Comparison of ENCODE assay signal across 38 cellular contexts in the genomic region with DNA sequence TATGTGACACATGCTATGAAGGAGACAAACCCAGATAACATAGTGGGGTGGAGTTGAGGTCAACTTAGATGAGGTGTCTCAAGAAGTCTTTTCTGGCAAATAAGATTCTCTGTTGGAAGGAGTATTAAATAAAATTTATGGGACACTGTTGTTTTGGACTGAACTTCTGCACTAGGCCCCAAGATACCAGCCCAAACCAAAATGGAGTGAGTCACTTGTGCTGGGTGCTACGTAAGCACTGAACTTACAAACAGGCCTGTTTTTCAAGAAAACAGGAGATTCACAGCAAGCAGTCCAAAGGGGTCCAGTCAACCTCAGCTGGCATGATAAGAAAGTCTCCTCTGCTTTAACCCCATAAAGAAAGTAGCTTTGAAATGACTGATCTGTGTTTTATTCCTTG. TPM values are rescaled to one million over a fixed set of nuclear protein-coding genes. Genes with fewer than 3 reads are reported as not detected.
"Had no signal": no experiment of that assay in that cellular context is flagged by ENCODE, and none has a peak within 500 bp of the region (broad histone marks: within the 10 kb centered on the region; RNA-seq: fewer than 3 reads in every experiment).

No MANE protein-coding gene starts in this region.

- H3K9me3 ChIP-seq: adrenal gland, ascending aorta, colonic mucosa, esophagus squamous epithelium, gastrocnemius medialis had no signal

- H3K4me3 ChIP-seq: adrenal gland, ascending aorta, breast epithelium, cardiac muscle cell, colonic mucosa, esophagus squamous epithelium, gastrocnemius medialis, heart left ventricle had no signal

- H3K36me3 Mint-ChIP-seq: activated CD4-positive, alpha-beta memory T cell treated with anti-CD3 and anti-CD28 coated beads for 36 hours; activated CD8-positive, alpha-beta memory T cell treated with anti-CD3 and anti-CD28 coated beads, Interleukin-2, amount 10 ng/mL, durations not matched to agents 7 days and 5 days; activated naive CD4-positive, alpha-beta T cell treated with anti-CD3 and anti-CD28 coated beads, Interleukin-2, amount 50 U/mL, for 24 hours; activated naive CD8-positive, alpha-beta T cell treated with anti-CD3 and anti-CD28 coated beads for 36 hours had no signal

- H3K4me3 Mint-ChIP-seq: activated CD4-positive, alpha-beta memory T cell treated with anti-CD3 and anti-CD28 coated beads for 36 hours; activated CD4-positive, alpha-beta T cell treated with anti-CD3 and anti-CD28 coated beads for 36 hours; activated CD4-positive, alpha-beta T cell treated with anti-CD3 and anti-CD28 coated beads, Interleukin-2, amount 10 ng/mL, durations not matched to agents 24 days and 14 days; activated CD8-positive, alpha-beta memory T cell treated with anti-CD3 and anti-CD28 coated beads, Interleukin-2, amount 10 ng/mL, durations not matched to agents 7 days and 5 days; activated CD8-positive, alpha-beta T cell treated with anti-CD3 and anti-CD28 coated beads, Interleukin-2, amount 10 ng/mL, durations not matched to agents 7 days and 5 days; activated naive CD4-positive, alpha-beta T cell treated with anti-CD3 and anti-CD28 coated beads for 36 hours; activated naive CD4-positive, alpha-beta T cell treated with anti-CD3 and anti-CD28 coated beads, Interleukin-2, amount 50 U/mL, for 24 hours; activated naive CD8-positive, alpha-beta T cell treated with anti-CD3 and anti-CD28 coated beads for 36 hours; activated naive CD8-positive, alpha-beta T cell treated with anti-CD3 and anti-CD28 coated beads, Interleukin-2, amount 50 U/mL, for 24 hours; activated T-helper 1 cell treated with anti-CD3 and anti-CD28 coated beads, Interleukin-12 subunit alpha, Interleukin-12 subunit beta, Interleukin-2, Interleukin-4 antibody, amounts not matched to agents 30 ng/mL and 10 ng/mL and 1 ng/mL, durations not matched to agents 14 hours and 24 hours and 36 hours; brain had no signal

- H3K4me1 Mint-ChIP-seq: activated CD4-positive, alpha-beta T cell treated with anti-CD3 and anti-CD28 coated beads for 36 hours; activated CD4-positive, alpha-beta T cell treated with anti-CD3 and anti-CD28 coated beads, Interleukin-2, amount 10 ng/mL, durations not matched to agents 24 days and 14 days; activated CD8-positive, alpha-beta memory T cell treated with anti-CD3 and anti-CD28 coated beads, Interleukin-2, amount 10 ng/mL, durations not matched to agents 7 days and 5 days; activated naive CD4-positive, alpha-beta T cell treated with anti-CD3 and anti-CD28 coated beads, Interleukin-2, amount 50 U/mL, for 24 hours; activated naive CD8-positive, alpha-beta T cell treated with anti-CD3 and anti-CD28 coated beads for 36 hours; activated naive CD8-positive, alpha-beta T cell treated with anti-CD3 and anti-CD28 coated beads, Interleukin-2, amount 50 U/mL, for 24 hours had no signal

- H3K27ac ChIP-seq: adrenal gland, ascending aorta, breast epithelium, cardiac muscle cell, colonic mucosa, epithelial cell of prostate, esophagus squamous epithelium, foreskin keratinocyte, gastrocnemius medialis, heart left ventricle had no signal

- H3K4me1 ChIP-seq: adrenal gland, ascending aorta, breast epithelium, colonic mucosa, esophagus squamous epithelium, foreskin keratinocyte, gastrocnemius medialis had no signal

- DNase-seq: activated CD4-positive, alpha-beta memory T cell treated with anti-CD3 and anti-CD28 coated beads for 36 hours; activated CD4-positive, alpha-beta T cell treated with anti-CD3 and anti-CD28 coated beads for 36 hours; activated CD4-positive, alpha-beta T cell treated with anti-CD3 and anti-CD28 coated beads, Interleukin-2, amount 10 ng/mL, durations not matched to agents 24 days and 14 days; activated CD4-positive, CD25-positive, alpha-beta regulatory T cell; activated CD4-positive, CD25-positive, alpha-beta regulatory T cell treated with anti-CD3 and anti-CD28 coated beads, Interleukin-2, amount 50 U/mL, for 72 hours; activated CD8-positive, alpha-beta memory T cell treated with anti-CD3 and anti-CD28 coated beads, Interleukin-2, amount 10 ng/mL, durations not matched to agents 7 days and 5 days; activated CD8-positive, alpha-beta memory T cell treated with anti-CD3 and anti-CD28 coated beads, Interleukin-2, amount 50 U/mL, for 4 hours; activated CD8-positive, alpha-beta T cell treated with anti-CD3 and anti-CD28 coated beads, Interleukin-2, amount 10 ng/mL, durations not matched to agents 7 days and 5 days; activated effector memory CD4-positive, alpha-beta T cell treated with anti-CD3 and anti-CD28 coated beads, Interleukin-2, amount 50 U/mL, for 16 hours; activated naive CD4-positive, alpha-beta T cell treated with anti-CD3 and anti-CD28 coated beads for 36 hours; activated naive CD8-positive, alpha-beta T cell treated with anti-CD3 and anti-CD28 coated beads for 36 hours; activated naive CD8-positive, alpha-beta T cell treated with anti-CD3 and anti-CD28 coated beads, Interleukin-2, amount 50 U/mL, for 24 hours; activated T-cell treated with anti-CD3 and anti-CD28 coated beads, Interleukin-2, amount 50 U/mL, for 1 hour; activated T-cell treated with anti-CD3 and anti-CD28 coated beads, Interleukin-2, amount 50 U/mL, for 48 hours; adrenal gland; central memory CD4-positive, alpha-beta T cell; cerebellar nuclear complex; colonic mucosa; effector CD8-positive, alpha-beta T cell; esophagus squamous epithelium; foreskin keratinocyte; gastrocnemius medialis; glutamatergic neuron; heart left ventricle; T-helper 2 cell had no signal

- H3K36me3 ChIP-seq: adrenal gland, ascending aorta, breast epithelium, cardiac muscle cell, colonic mucosa, esophagus squamous epithelium, gastrocnemius medialis, heart left ventricle had no signal

- H3K9me3 Mint-ChIP-seq: activated T-helper 1 cell treated with anti-CD3 and anti-CD28 coated beads, Interleukin-12 subunit alpha, Interleukin-12 subunit beta, Interleukin-2, Interleukin-4 antibody, amounts not matched to agents 30 ng/mL and 10 ng/mL and 1 ng/mL, durations not matched to agents 14 hours and 24 hours and 36 hours; activated T-helper 2 cell treated with anti-CD3 and anti-CD28 coated beads, Interferon-gamma antibody, Interleukin-2, Interleukin-4, amounts not matched to agents 10 μg/mL and 5 μg/mL and 100 μg/mL, durations not matched to agents 14 hours and 24 hours and 36 hours had no signal

- H3K27ac Mint-ChIP-seq: activated CD4-positive, alpha-beta memory T cell treated with anti-CD3 and anti-CD28 coated beads for 36 hours; activated CD4-positive, alpha-beta T cell treated with anti-CD3 and anti-CD28 coated beads for 36 hours; activated CD4-positive, alpha-beta T cell treated with anti-CD3 and anti-CD28 coated beads, Interleukin-2, amount 10 ng/mL, durations not matched to agents 24 days and 14 days; activated CD8-positive, alpha-beta memory T cell treated with anti-CD3 and anti-CD28 coated beads, Interleukin-2, amount 10 ng/mL, durations not matched to agents 7 days and 5 days; activated CD8-positive, alpha-beta T cell treated with anti-CD3 and anti-CD28 coated beads, Interleukin-2, amount 10 ng/mL, durations not matched to agents 7 days and 5 days; activated naive CD4-positive, alpha-beta T cell treated with anti-CD3 and anti-CD28 coated beads for 36 hours; activated naive CD4-positive, alpha-beta T cell treated with anti-CD3 and anti-CD28 coated beads, Interleukin-2, amount 50 U/mL, for 24 hours; activated naive CD8-positive, alpha-beta T cell treated with anti-CD3 and anti-CD28 coated beads for 36 hours; activated naive CD8-positive, alpha-beta T cell treated with anti-CD3 and anti-CD28 coated beads, Interleukin-2, amount 50 U/mL, for 24 hours; activated T-helper 1 cell treated with anti-CD3 and anti-CD28 coated beads, Interleukin-12 subunit alpha, Interleukin-12 subunit beta, Interleukin-2, Interleukin-4 antibody, amounts not matched to agents 30 ng/mL and 10 ng/mL and 1 ng/mL, durations not matched to agents 14 hours and 24 hours and 36 hours; activated T-helper 2 cell treated with anti-CD3 and anti-CD28 coated beads, Interferon-gamma antibody, Interleukin-2, Interleukin-4, amounts not matched to agents 10 μg/mL and 5 μg/mL and 100 μg/mL, durations not matched to agents 14 hours and 24 hours and 36 hours; brain had no signal

- H3K27me3 Mint-ChIP-seq: brain had no signal

- H3K27me3 ChIP-seq: ascending aorta, breast epithelium, cardiac muscle cell, colonic mucosa, gastrocnemius medialis had no signal

RNA-seq across cellular contexts. Expression of a gene that starts 18.6 kb away (rescaled TPM):
- total RNA-seq: activated CD4-positive, alpha-beta memory T cell treated with anti-CD3 and anti-CD28 coated beads for 36 hours; activated CD4-positive, alpha-beta T cell treated with anti-CD3 and anti-CD28 coated beads for 36 hours; activated CD4-positive, alpha-beta T cell treated with anti-CD3 and anti-CD28 coated beads, Interleukin-2, amount 10 ng/mL, durations not matched to agents 24 days and 14 days; activated CD8-positive, alpha-beta memory T cell treated with anti-CD3 and anti-CD28 coated beads for 36 hours; activated CD8-positive, alpha-beta memory T cell treated with anti-CD3 and anti-CD28 coated beads, Interleukin-2, amount 10 ng/mL, durations not matched to agents 7 days and 5 days; activated CD8-positive, alpha-beta T cell treated with anti-CD3 and anti-CD28 coated beads, Interleukin-2, amount 10 ng/mL, durations not matched to agents 7 days and 5 days; activated naive CD4-positive, alpha-beta T cell treated with anti-CD3 and anti-CD28 coated beads for 36 hours; activated naive CD8-positive, alpha-beta T cell treated with anti-CD3 and anti-CD28 coated beads for 36 hours; activated T-helper 1 cell treated with anti-CD3 and anti-CD28 coated beads, Interleukin-12 subunit alpha, Interleukin-12 subunit beta, Interleukin-2, Interleukin-4 antibody, amounts not matched to agents 30 ng/mL and 10 ng/mL and 1 ng/mL, durations not matched to agents 14 hours and 24 hours and 36 hours; activated T-helper 2 cell treated with anti-CD3 and anti-CD28 coated beads, Interferon-gamma antibody, Interleukin-2, Interleukin-4, amounts not matched to agents 10 μg/mL and 5 μg/mL and 100 μg/mL, durations not matched to agents 14 hours and 24 hours and 36 hours; dermis microvascular lymphatic vessel endothelial cell; endothelial cell of umbilical vein; foreskin keratinocyte; T-helper 1 cell treated with Interleukin-12 subunit alpha and Interleukin-12 subunit beta and Interleukin-4 antibody, amounts not matched to agents 30 ng/mL and 1 ng/mL, for 36 hours had no signal
- polyA plus RNA-seq: foreskin keratinocyte had no signal

RNA-seq across cellular contexts. Expression of a gene that starts 21.9 kb away (rescaled TPM):
- total RNA-seq: activated CD4-positive, alpha-beta memory T cell treated with anti-CD3 and anti-CD28 coated beads for 36 hours; activated CD4-positive, alpha-beta T cell treated with anti-CD3 and anti-CD28 coated beads for 36 hours; activated CD4-positive, alpha-beta T cell treated with anti-CD3 and anti-CD28 coated beads, Interleukin-2, amount 10 ng/mL, durations not matched to agents 24 days and 14 days; activated CD8-positive, alpha-beta memory T cell treated with anti-CD3 and anti-CD28 coated beads for 36 hours; activated CD8-positive, alpha-beta memory T cell treated with anti-CD3 and anti-CD28 coated beads, Interleukin-2, amount 10 ng/mL, durations not matched to agents 7 days and 5 days; activated CD8-positive, alpha-beta T cell treated with anti-CD3 and anti-CD28 coated beads, Interleukin-2, amount 10 ng/mL, durations not matched to agents 7 days and 5 days; activated naive CD4-positive, alpha-beta T cell treated with anti-CD3 and anti-CD28 coated beads for 36 hours; activated naive CD8-positive, alpha-beta T cell treated with anti-CD3 and anti-CD28 coated beads for 36 hours; activated T-helper 1 cell treated with anti-CD3 and anti-CD28 coated beads, Interleukin-12 subunit alpha, Interleukin-12 subunit beta, Interleukin-2, Interleukin-4 antibody, amounts not matched to agents 30 ng/mL and 10 ng/mL and 1 ng/mL, durations not matched to agents 14 hours and 24 hours and 36 hours; activated T-helper 2 cell treated with anti-CD3 and anti-CD28 coated beads, Interferon-gamma antibody, Interleukin-2, Interleukin-4, amounts not matched to agents 10 μg/mL and 5 μg/mL and 100 μg/mL, durations not matched to agents 14 hours and 24 hours and 36 hours; ascending aorta; breast epithelium; colonic mucosa; dermis microvascular lymphatic vessel endothelial cell; endothelial cell of umbilical vein; esophagus squamous epithelium; fibroblast of lung; foreskin keratinocyte; gastrocnemius medialis; T-helper 1 cell treated with Interleukin-12 subunit alpha and Interleukin-12 subunit beta and Interleukin-4 antibody, amounts not matched to agents 30 ng/mL and 1 ng/mL, for 36 hours had no signal
- polyA plus RNA-seq: cardiac muscle cell, endothelial cell of umbilical vein, fibroblast of lung, foreskin keratinocyte had no signal
